In genomic region chrX:154714925-154715324, GRCh38 we compare ENCODE assay signal across 8 cellular contexts. TPM values are rescaled to one million over a fixed set of nuclear protein-coding genes. Genes with fewer than 3 reads are reported as not detected.
A peak's percentile ranks its signal among the peaks of the same experiment; 100 is the strongest.
DNase-seq lines count a peak whose midpoint lies in the region; ATAC-seq, FAIRE-seq and TF ChIP-seq lines count a peak whose summit lies in the region.

No MANE protein-coding gene starts in this region.

- peaks cover 43% of the 10 kb centered on the region for H3K4me1 ChIP-seq in PC-3 (ENCODE audit: insufficient read depth, low read length)
- peaks cover 37% of the 10 kb centered on the region for H3K4me1 ChIP-seq in GM12878 (ENCODE audit: control insufficient read depth, insufficient read depth, low read length)
- H3K4me1 ChIP-seq in stomach: peaks cover 0 to 7% (median 3%) of the 10 kb centered on the region in 4 donors

- 0% methylated on average over 2 of the region's 2 CpGs for WGBS in GM12878 (ENCODE audit: insufficient coverage, insufficient replicate concordance, low lambda C conversion rate, missing lambda C conversion rate)
- WGBS in stomach, 5 donors: 0 to 10% (median 3%) methylated on average over 2 of the region's 2 CpGs

- no peak overlapping the region for H3K9ac ChIP-seq in PC-3 (ENCODE audit: low read length)
- no peak overlapping the region for H3K9ac ChIP-seq in GM12878 (ENCODE audit: control insufficient read depth, insufficient read depth, low read length)

- TF ChIP-seq CTCF in PC-3 (conservative IDR thresholded peaks at IDR 0.05; ENCODE audit: low read depth, low read length) (peak; percentile 85), GM12878 (IDR thresholded peaks at IDR 0.05 in 2 of 3, conservative IDR thresholded peaks at IDR 0.05 in 1 of 3; ENCODE audit: control insufficient read depth in 2 of 3, extremely low read depth in 1 of 3, insufficient read depth in 1 of 3, low read depth in 3 of 3, low read length in 3 of 3) (peak; percentile 78 to 93 (median 79)), stomach (IDR thresholded peaks at IDR 0.05) (peak in 5 of 7 experiments; percentile 40 to 82 (median 61))

- RAD21 ChIA-PET in GM12878 (lab: Charles Lee; ENCODE audit: unreplicated experiment): no interaction called here

- SMC1A ChIA-PET in GM12878 (lab: Charles Lee; ENCODE audit: uncharacterized antibody, unreplicated experiment): no interaction called here

- no TSS peak for BruUV-seq in PC-3 (replicated peaks; lab: Mats Ljungman, UMichigan)
- no TSS peak for BruUV-seq in GM12878 (replicated peaks; lab: Mats Ljungman, UMichigan)

- peak; percentile 86 for TF ChIP-seq RAD21 in GM12878 (IDR thresholded peaks at IDR 0.05; ENCODE audit: insufficient read depth, low read depth, low read length)

- no peaks in the 10 kb centered on the region for H3K36me3 ChIP-seq in PC-3 (ENCODE audit: low read depth, low read length)
- no peaks in the 10 kb centered on the region for H3K36me3 ChIP-seq in GM12878 (ENCODE audit: control insufficient read depth in 2 of 2, insufficient read depth in 2 of 2, low read length in 1 of 2)
- peaks cover 0 to 11% (median 5%) of the 10 kb centered on the region in 4 donors for H3K36me3 ChIP-seq in stomach

- H3K79me2 ChIP-seq in PC-3 (ENCODE audit: low read length) (no peaks in the 10 kb centered on the region), GM12878 (ENCODE audit: control insufficient read depth, insufficient read depth, low read length) (no peaks in the 10 kb centered on the region)

- peaks cover 2% of the 10 kb centered on the region for H3F3A ChIP-seq in PC-3 (ENCODE audit: low read length, unreplicated experiment)

- TF ChIP-seq EP300 in GM12878 (IDR thresholded peaks at IDR 0.05; ENCODE audit: borderline replicate concordance in 1 of 2, control insufficient read depth in 1 of 2, low read depth in 2 of 2, low read length in 2 of 2): no peak
- TF ChIP-seq EP300 in stomach (IDR thresholded peaks at IDR 0.05): no peak

- H3K4me3 ChIP-seq in PC-3 (ENCODE audit: low read length) (no peak overlapping the region), GM12878 (no peak overlapping the region), stomach (no peak overlapping the region)

- H2AFZ ChIP-seq in PC-3 (ENCODE audit: low read length): no peak overlapping the region
- no peak overlapping the region for H2AFZ ChIP-seq in GM12878 (ENCODE audit: control insufficient read depth, low read depth, low read length)

- H3K4me2 ChIP-seq in PC-3 (ENCODE audit: low read length): no peak overlapping the region
- H3K4me2 ChIP-seq in GM12878 (ENCODE audit: control insufficient read depth, insufficient read depth): no peak overlapping the region

- H3K9me3 ChIP-seq in PC-3 (ENCODE audit: low read length) (no peaks in the 10 kb centered on the region), GM12878 (replicated peaks; ENCODE audit: control insufficient read depth, insufficient read depth, low read length) (no peaks in the 10 kb centered on the region), stomach (no peaks in the 10 kb centered on the region)

- no peaks in the 10 kb centered on the region for H3K9me2 ChIP-seq in PC-3 (replicated peaks; ENCODE audit: low read length)

- H3K27ac ChIP-seq in PC-3 (ENCODE audit: low read length) (no peak overlapping the region), GM12878 (ENCODE audit: control insufficient read depth, insufficient read depth) (no peak overlapping the region), stomach (no peak overlapping the region)

- TF ChIP-seq POLR2A in GM12878 (IDR thresholded peaks at IDR 0.05; ENCODE audit: low read depth, low read length): no peak
- no peak for TF ChIP-seq POLR2A in stomach (IDR thresholded peaks at IDR 0.05)

- CTCF ChIA-PET in PC-3 (lab: Charles Lee) (no interaction called here), GM12878 (lab: Yijun Ruan, JAX) (no interaction called here)

- FAIRE-seq in GM12878 (lab: Jason Lieb, UNC): peak; percentile 75
- FAIRE-seq in islet of Langerhans (lab: Jason Lieb, UNC): peak; percentile 92

- DNase-seq in activated CD8-positive, alpha-beta memory T cell treated with anti-CD3 and anti-CD28 coated beads, Interleukin-2, amount 50 U/mL, for 4 hours: peak; percentile 46
- DNase-seq in activated CD8-positive, alpha-beta memory T cell treated with anti-CD3 and anti-CD28 coated beads for 24 hours: no peak
- DNase-seq in PC-3 (peak; percentile 76), GM12878 (ENCODE audit: low read depth, low spot score) (no peak), stomach (no peak), occipital lobe (lab: John Stamatoyannopoulos, UW) (no peak)

- in situ Hi-C loops in GM12878 (cut with MboI): no loop called here

- POLR2A ChIA-PET in PC-3 (lab: Charles Lee; ENCODE audit: unreplicated experiment): no interaction called here
- POLR2A ChIA-PET in GM12878 (lab: Charles Lee): no interaction called here

- ATAC-seq in HG02885 (IDR thresholded peaks at IDR 0.05; ENCODE audit: poor library complexity, unreplicated experiment): peak; percentile 60
- ATAC-seq in PC-3: peak; percentile 39
- ATAC-seq in GM12878: peak; percentile 78

- H4K20me1 ChIP-seq in PC-3 (ENCODE audit: low read length) (no peaks in the 10 kb centered on the region), GM12878 (ENCODE audit: control insufficient read depth, insufficient read depth) (no peaks in the 10 kb centered on the region)

- H3K27me3 ChIP-seq in PC-3 (ENCODE audit: low read length): no peaks in the 10 kb centered on the region
- no peaks in the 10 kb centered on the region for H3K27me3 ChIP-seq in GM12878 (replicated peaks in 1 of 2; ENCODE audit: control insufficient read depth in 2 of 2, insufficient read depth in 2 of 2, low read length in 1 of 2)
- H3K27me3 ChIP-seq in stomach: no peaks in the 10 kb centered on the region

- intact Hi-C loops in PC-3 (cut with micrococcal nuclease): loop anchor here (1.0 kb wide), 1 partner anchor 33 kb away; no protein-coding TSS in a partner anchor
- intact Hi-C loops in GM12878 (cut with micrococcal nuclease; ENCODE audit: unreplicated experiment): loop anchor here (5.0 kb wide), 1 partner anchor 127 kb away; no protein-coding TSS in a partner anchor
- intact Hi-C loops in stomach (cut with DNase I; ENCODE audit: low total_unique reads): no loop called here

TF ChIP-seq in GM12878, 131 proteins besides CTCF, POLR2A, EP300 and RAD21:
- TF ChIP-seq SMC3 (IDR thresholded peaks at IDR 0.05; ENCODE audit: borderline replicate concordance, low read length) (peak; percentile 61; the same call in 1 of the 2 replicates), BACH1 (IDR thresholded peaks at IDR 0.05; ENCODE audit: borderline replicate concordance) (no peak)

RNA-seq across cellular contexts. Expression of gene GAB3, which starts 36.0 kb away (rescaled TPM):
- total RNA-seq in PC-3 (2014; rRNA removed): 3.1 TPM in 1 of 2 replicates, not detected in the other
- total RNA-seq in GM12878 (2013; cell fraction: nucleolus; rRNA removed): 3.5 and 3.7 TPM in 2 replicates
- 0.85 and 1.3 TPM in 2 replicates for total RNA-seq in GM12878 (2014; rRNA removed)
- 0.88 and 0.89 TPM in 2 replicates for total RNA-seq in GM12878 (2014; rRNA removed; fragmentation: Illumina TruSeq; extraction: Trizol)
- 0.96 and 2.0 TPM in 2 replicates for total RNA-seq in GM12878 (2021)
- polyA plus RNA-seq in GM12878 (2011; ENCODE audit: low read depth): 0.87 TPM
- 0.14 and 0.23 TPM in 2 replicates for polyA plus RNA-seq in GM12878 (2011; rRNA removed)
- 0.07 and 0.10 TPM in 2 replicates for polyA plus RNA-seq in GM12878 (2011; cell fraction: cytosol; rRNA removed)
- 0.48 and 0.64 TPM in 2 replicates for polyA plus RNA-seq in GM12878 (2011; cell fraction: nucleus; rRNA removed)
- 0.87 and 1.5 TPM in 2 replicates for polyA plus RNA-seq in GM12878 (2012)
- polyA plus RNA-seq in GM12878 (2014; fragmentation: Illumina TruSeq; extraction: Trizol): 0.93 and 1.0 TPM in 2 replicates
- under 1 TPM; 0.29 to 0.69 TPM for polyA plus RNA-seq in GM12878 (2014; fragmentation: Nextera tagmentation; extraction: Ambion mirVana)
- 0.66 and 1.4 TPM in 2 replicates for polyA plus RNA-seq in GM12878 (2014; rRNA removed)
- polyA plus RNA-seq in GM12878 (2016; fragmentation: Nextera tagmentation; extraction: Ambion mirVana): under 1 TPM; 0.10 to 0.86 TPM
- polyA minus RNA-seq in GM12878 (2011; rRNA and poly(A)+ RNA removed): 0.15 and 0.46 TPM in 2 replicates
- polyA minus RNA-seq in GM12878 (2011; cell fraction: cytosol; rRNA and poly(A)+ RNA removed): not detected in 2 replicates
- polyA minus RNA-seq in GM12878 (2011; cell fraction: nucleus; rRNA and poly(A)+ RNA removed): 0.10 and 0.12 TPM in 2 replicates
- total RNA-seq in stomach: 10 to 100 TPM in 1 of 5 donors, 1 to 10 TPM in 2, under 1 TPM in 1, not detected in 1; 0.58 to 11.0 (median 5.2) TPM
- 1 to 10 TPM in 1 of 3 donors, under 1 TPM in 2; 0.93 to 1.7 (median 0.95) TPM for polyA plus RNA-seq in stomach
- total RNA-seq in occipital lobe: 1.4 TPM

RNA-seq across cellular contexts. Expression of gene DKC1, which starts 47.7 kb away (rescaled TPM):
- total RNA-seq in PC-3 (2014; rRNA removed): 89.2 and 115 TPM in 2 replicates
- total RNA-seq in GM12878 (2013; cell fraction: nucleolus; rRNA removed): 116 and 131 TPM in 2 replicates
- 70.1 and 78.1 TPM in 2 replicates for total RNA-seq in GM12878 (2014; rRNA removed)
- 112 and 121 TPM in 2 replicates for total RNA-seq in GM12878 (2014; rRNA removed; fragmentation: Illumina TruSeq; extraction: Trizol)
- total RNA-seq in GM12878 (2021): 111 TPM in 2 replicates
- 61.9 TPM for polyA plus RNA-seq in GM12878 (2011; ENCODE audit: low read depth)
- polyA plus RNA-seq in GM12878 (2011; rRNA removed): 102 and 112 TPM in 2 replicates
- polyA plus RNA-seq in GM12878 (2011; cell fraction: cytosol; rRNA removed): 59.9 and 65.0 TPM in 2 replicates
- polyA plus RNA-seq in GM12878 (2011; cell fraction: nucleus; rRNA removed): 122 and 138 TPM in 2 replicates
- polyA plus RNA-seq in GM12878 (2012): 64.3 and 69.0 TPM in 2 replicates
- polyA plus RNA-seq in GM12878 (2014; fragmentation: Illumina TruSeq; extraction: Trizol): 142 and 145 TPM in 2 replicates
- 100 to 1,000 TPM; 106 to 159 TPM for polyA plus RNA-seq in GM12878 (2014; fragmentation: Nextera tagmentation; extraction: Ambion mirVana)
- 89.5 and 93.2 TPM in 2 replicates for polyA plus RNA-seq in GM12878 (2014; rRNA removed)
- 100 to 1,000 TPM; 135 to 136 TPM for polyA plus RNA-seq in GM12878 (2016; fragmentation: Nextera tagmentation; extraction: Ambion mirVana)
- 72.8 and 92.0 TPM in 2 replicates for polyA minus RNA-seq in GM12878 (2011; rRNA and poly(A)+ RNA removed)
- 16.8 and 40.1 TPM in 2 replicates for polyA minus RNA-seq in GM12878 (2011; cell fraction: cytosol; rRNA and poly(A)+ RNA removed)
- polyA minus RNA-seq in GM12878 (2011; cell fraction: nucleus; rRNA and poly(A)+ RNA removed): 51.6 and 71.2 TPM in 2 replicates
- total RNA-seq in stomach: 100 to 1,000 TPM in 1 of 5 donors, 10 to 100 TPM in 3, 1 to 10 TPM in 1; 5.8 to 113 (median 37.6) TPM
- polyA plus RNA-seq in stomach: 10 to 100 TPM; 20.5 to 25.5 (median 24.0) TPM
- total RNA-seq in occipital lobe: 19.0 TPM

Comparison
In these comparisons a context has a peak if more than half of its experiments do, and no peak if none do; other contexts are left out.
1. DNase-seq: peak in activated CD8-positive, alpha-beta memory T cell treated with anti-CD3 and anti-CD28 coated beads, Interleukin-2, amount 50 U/mL, for 4 hours (single experiment) and PC-3 (single experiment); none in activated CD8-positive, alpha-beta memory T cell treated with anti-CD3 and anti-CD28 coated beads for 24 hours (single experiment), GM12878 (single experiment), stomach (single experiment) and occipital lobe (single experiment).
2. Peak in every context shown above with its lines, with median percentiles within 50 percentile points of each other: ATAC-seq and CTCF ChIP-seq.